1 cellular context compared by ENCODE assay signal in genomic region chr11:66510990-66511339, GRCh38.
TF ChIP-seq lines count a peak whose summit lies in the region.

No MANE protein-coding gene starts in this region.

TF ChIP-seq in GM23338, 12 proteins besides CTCF, POLR2A, EP300 and RAD21 (continued from another document):
- no peak for TF ChIP-seq ZNF462 (CRISPR knock-in tag; IDR thresholded peaks at IDR 0.05)
- no peak for TF ChIP-seq EZH2 (IDR thresholded peaks at IDR 0.05; ENCODE audit: low read depth, unreplicated experiment)
- no peak for TF ChIP-seq ETS1 (IDR thresholded peaks at IDR 0.05)
- TF ChIP-seq EZH2phosphoT487 (IDR thresholded peaks at IDR 0.05; ENCODE audit: unreplicated experiment): no peak
- no peak for TF ChIP-seq POLR2AphosphoS5 (IDR thresholded peaks at IDR 0.05; ENCODE audit: low read depth)
- no peak for TF ChIP-seq CREB1 (CRISPR knock-in tag; IDR thresholded peaks at IDR 0.05; ENCODE audit: low read depth)
- TF ChIP-seq REST (IDR thresholded peaks at IDR 0.05; ENCODE audit: unreplicated experiment): no peak
- no peak for TF ChIP-seq NANOG (IDR thresholded peaks at IDR 0.05; ENCODE audit: borderline replicate concordance)
- TF ChIP-seq JUNB (IDR thresholded peaks at IDR 0.05; ENCODE audit: unreplicated experiment): no peak
